24 cellular contexts compared by ENCODE assay signal in the genomic region with DNA sequence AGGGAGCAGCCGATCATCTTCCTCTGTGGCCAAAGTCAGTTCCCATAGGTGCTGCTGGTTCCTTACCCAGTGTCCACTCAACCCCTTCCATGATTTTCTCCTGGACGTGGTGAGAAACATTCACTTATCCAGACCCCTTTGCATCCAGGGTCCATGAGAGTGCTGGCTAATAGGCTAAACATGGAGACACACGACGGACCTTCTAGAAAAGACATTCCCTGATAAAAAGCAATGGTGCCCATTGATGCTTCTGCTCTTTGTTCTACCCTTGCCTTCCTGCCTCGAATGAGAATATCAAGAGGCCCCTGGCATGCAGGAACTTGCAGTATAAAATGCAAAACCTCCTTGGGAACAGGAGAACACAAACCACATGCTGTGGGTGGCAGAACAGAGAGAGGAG. TPM values are rescaled to one million over a fixed set of nuclear protein-coding genes. Genes with fewer than 3 reads are reported as not detected.
DNase-seq lines count a peak whose midpoint lies in the region; ATAC-seq, FAIRE-seq and TF ChIP-seq lines count a peak whose summit lies in the region.
"Had no signal": no experiment of that assay in that cellular context is flagged by ENCODE, and none has a peak within 500 bp of the region (broad histone marks: within the 10 kb centered on the region; RNA-seq: fewer than 3 reads in every experiment).

No MANE protein-coding gene starts in this region.

- CTCF ChIA-PET in HepG2 (lab: Yijun Ruan, JAX; ENCODE audit: low intra/inter-chr PET ratio, low total read pairs): no interaction called here
- CTCF ChIA-PET in activated naive CD4-positive, alpha-beta T cell treated with anti-CD3 and anti-CD28 coated beads, Interleukin-2, amount 10 ng/mL, durations not matched to agents 7 days and 5 days (lab: Charles Lee): no interaction called here

- peak overlapping the region; percentile 50 for H3K27ac Mint-ChIP-seq in neural crest cell (ENCODE audit: unreplicated experiment)
- no peak overlapping the region for H3K27ac Mint-ChIP-seq in activated naive CD4-positive, alpha-beta T cell treated with anti-CD3 and anti-CD28 coated beads, Interleukin-2, amount 10 ng/mL, durations not matched to agents 7 days and 5 days
- H3K27ac Mint-ChIP-seq: B cell; CD4-positive, CD25-positive, alpha-beta regulatory T cell; CD8-positive, alpha-beta T cell had no signal

- no peaks in the 10 kb centered on the region for H3K79me2 ChIP-seq in HepG2 (ENCODE audit: insufficient read depth, low read length)

- peaks cover 2 to 10% of the 10 kb centered on the region in 2 experiments; a peak in 4 of 5 replicates for H3K27me3 ChIP-seq in HepG2 (ENCODE audit: control insufficient read depth in 1 of 2, insufficient read depth in 2 of 2, low read length in 2 of 2)
- H3K27me3 ChIP-seq in right lobe of liver: no peaks in the 10 kb centered on the region
- H3K27me3 ChIP-seq: BLaER1 had no signal

- intact Hi-C loops in HepG2 (cut with micrococcal nuclease; ENCODE audit: unreplicated experiment): no loop called here
- intact Hi-C loops in right lobe of liver (cut with DNase I): no loop called here

- H3K4me1 ChIP-seq in HepG2 (ENCODE audit: insufficient read depth, low read length) (peaks cover 13% of the 10 kb centered on the region), right lobe of liver (no peaks in the 10 kb centered on the region)

- BruUV-seq in HepG2 (replicated peaks; lab: Mats Ljungman, UMichigan): no TSS peak

- peaks cover 3% of the 10 kb centered on the region for H3K9me3 Mint-ChIP-seq in neural crest cell
- no peaks in the 10 kb centered on the region for H3K9me3 Mint-ChIP-seq in activated naive CD4-positive, alpha-beta T cell treated with anti-CD3 and anti-CD28 coated beads, Interleukin-2, amount 10 ng/mL, durations not matched to agents 7 days and 5 days
- H3K9me3 Mint-ChIP-seq: CD8-positive, alpha-beta T cell had no signal

- peaks cover 16% of the 10 kb centered on the region for H3K4me1 Mint-ChIP-seq in neural crest cell
- no peaks in the 10 kb centered on the region for H3K4me1 Mint-ChIP-seq in activated naive CD4-positive, alpha-beta T cell treated with anti-CD3 and anti-CD28 coated beads, Interleukin-2, amount 10 ng/mL, durations not matched to agents 7 days and 5 days
- H3K4me1 Mint-ChIP-seq: B cell; CD4-positive, CD25-positive, alpha-beta regulatory T cell had no signal

- DNase-seq in DMS79 treated with DMSO at 0.1 percent for 48 hours (lab: John Stamatoyannopoulos, UW) (peak; percentile 1), DMS79 (lab: John Stamatoyannopoulos, UW) (no peak), HepG2 (ENCODE audit: low spot score) (no peak), right lobe of liver (no peak), neural crest cell (ENCODE audit: low read depth, low spot score) (no peak)
- DNase-seq in activated naive CD4-positive, alpha-beta T cell treated with anti-CD3 and anti-CD28 coated beads, Interleukin-2, amount 10 ng/mL, durations not matched to agents 7 days and 5 days: no peak
- DNase-seq: Caco-2; CD4-positive, CD25-positive, alpha-beta regulatory T cell; CD8-positive, alpha-beta T cell; DMS153; GF-D8; H7; HCEC 1CT had no signal

- TF ChIP-seq CTCF in HepG2 (CRISPR knock-in tag; IDR thresholded peaks at IDR 0.05) (no peak), right lobe of liver (IDR thresholded peaks at IDR 0.05) (no peak), neural crest cell (conservative IDR thresholded peaks at IDR 0.05) (no peak)

- POLR2A ChIA-PET in HepG2 (lab: Yijun Ruan, JAX): no interaction called here

- no peak overlapping the region for H3K4me2 ChIP-seq in HepG2 (ENCODE audit: low read depth, low read length)
- H3K4me2 ChIP-seq: BLaER1 had no signal

- H3K36me3 ChIP-seq in HepG2 (replicated peaks in 1 of 2; ENCODE audit: control insufficient read depth in 1 of 2, insufficient read depth in 2 of 2, low read length in 2 of 2) (no peaks in the 10 kb centered on the region), right lobe of liver (no peaks in the 10 kb centered on the region)
- H3K36me3 ChIP-seq: BLaER1 had no signal

- H3K4me3 Mint-ChIP-seq in neural crest cell: no peak overlapping the region
- no peak overlapping the region for H3K4me3 Mint-ChIP-seq in activated naive CD4-positive, alpha-beta T cell treated with anti-CD3 and anti-CD28 coated beads, Interleukin-2, amount 10 ng/mL, durations not matched to agents 7 days and 5 days
- H3K4me3 Mint-ChIP-seq: B cell; CD4-positive, CD25-positive, alpha-beta regulatory T cell; CD8-positive, alpha-beta T cell had no signal

- in situ Hi-C loops in HepG2 (cut with HindIII; ENCODE audit: extremely low pct_ligation_motif_present, low pct_unique_long_range_greater_than_20kb): no loop called here

- H3K36me3 Mint-ChIP-seq in neural crest cell (ENCODE audit: low read depth): no peaks in the 10 kb centered on the region
- H3K36me3 Mint-ChIP-seq in activated naive CD4-positive, alpha-beta T cell treated with anti-CD3 and anti-CD28 coated beads, Interleukin-2, amount 10 ng/mL, durations not matched to agents 7 days and 5 days: no peaks in the 10 kb centered on the region
- H3K36me3 Mint-ChIP-seq: CD4-positive, CD25-positive, alpha-beta regulatory T cell; CD8-positive, alpha-beta T cell had no signal

- TF ChIP-seq RAD21 in HepG2 (CRISPR knock-in tag; IDR thresholded peaks at IDR 0.05): no peak

- H3K9ac ChIP-seq in HepG2 (ENCODE audit: insufficient read depth, low read depth, low read length): no peak overlapping the region
- H3K9ac ChIP-seq: BLaER1 had no signal

- no peak for FAIRE-seq in HepG2 (lab: Jason Lieb, UNC)
- FAIRE-seq: A204.1, GM12891, H1 had no signal

- H2AFZ ChIP-seq in HepG2 (ENCODE audit: low read length): no peak overlapping the region

- H3K9me3 ChIP-seq in HepG2 (ENCODE audit: low read length): no peaks in the 10 kb centered on the region
- H3K9me3 ChIP-seq in right lobe of liver: no peaks in the 10 kb centered on the region
- H3K9me3 ChIP-seq: BLaER1, Caco-2 had no signal

- H3K4me3 ChIP-seq in HepG2 (replicated peaks in 1 of 3; ENCODE audit: insufficient read depth in 1 of 3, low read depth in 2 of 3, low read length in 3 of 3) (no peak overlapping the region), right lobe of liver (no peak overlapping the region)
- H3K4me3 ChIP-seq: BLaER1 had no signal

- H4K20me1 ChIP-seq in HepG2 (ENCODE audit: insufficient read depth, low read length): no peaks in the 10 kb centered on the region
- H4K20me1 ChIP-seq: BLaER1 had no signal

- WGBS in HepG2 (ENCODE audit: low lambda C conversion rate): 22% methylated on average over 5 of the region's 5 CpGs
- WGBS in right lobe of liver (ENCODE audit: insufficient coverage, low coverage, low lambda C conversion rate, missing lambda C conversion rate): 83% methylated on average over 3 of the region's 5 CpGs

- no peak for ATAC-seq in HepG2
- ATAC-seq in right lobe of liver: no peak
- no peak for ATAC-seq in HG03439 (IDR thresholded peaks at IDR 0.05; ENCODE audit: unreplicated experiment)
- no peak for ATAC-seq in SK-N-SH treated with all-trans-retinoic acid at 6 μM for 48 hours
- ATAC-seq: CD8-positive, alpha-beta T cell had no signal

- no peaks in the 10 kb centered on the region for H3K27me3 Mint-ChIP-seq in neural crest cell (ENCODE audit: low read depth)
- peaks cover 10% of the 10 kb centered on the region for H3K27me3 Mint-ChIP-seq in activated naive CD4-positive, alpha-beta T cell treated with anti-CD3 and anti-CD28 coated beads, Interleukin-2, amount 10 ng/mL, durations not matched to agents 7 days and 5 days

- TF ChIP-seq POLR2A in HepG2 (IDR thresholded peaks at IDR 0.05; ENCODE audit: insufficient read depth in 1 of 2, low read depth in 2 of 2, low read length in 2 of 2) (no peak), right lobe of liver (IDR thresholded peaks at IDR 0.05) (no peak)

- TF ChIP-seq EP300 in HepG2 (IDR thresholded peaks at IDR 0.05; ENCODE audit: low read depth in 2 of 2, low read length in 2 of 2): no peak
- no peak for TF ChIP-seq EP300 in HepG2 (CRISPR knock-in tag; IDR thresholded peaks at IDR 0.05; ENCODE audit: borderline replicate concordance)

- H3K27ac ChIP-seq in HepG2 (ENCODE audit: extremely low read length, insufficient read depth, low read length): no peak overlapping the region
- no peak overlapping the region for H3K27ac ChIP-seq in right lobe of liver
- H3K27ac ChIP-seq: 22Rv1, BLaER1, C4-2B had no signal

RNA-seq across cellular contexts. Expression of a gene that starts 2.3 kb away (rescaled TPM):
- not detected in 2 replicates for total RNA-seq in HepG2 (2016; rRNA removed; fragmentation: Illumina TruSeq; extraction: Trizol)
- total RNA-seq in HepG2 (2016; cell fraction: cytosol; rRNA removed; fragmentation: Illumina TruSeq; extraction: Trizol; ENCODE audit: low read depth): not detected in 2 replicates
- not detected in 2 replicates for total RNA-seq in HepG2 (2016; cell fraction: insoluble cytoplasmic fraction; rRNA removed; fragmentation: Illumina TruSeq; extraction: Trizol)
- not detected in 2 replicates for total RNA-seq in HepG2 (2016; cell fraction: membrane; rRNA removed; fragmentation: Illumina TruSeq; extraction: Trizol)
- total RNA-seq in HepG2 (2016; cell fraction: nucleus; rRNA removed; fragmentation: Illumina TruSeq; extraction: Trizol): not detected in 2 replicates
- 0.16 and 0.25 TPM in 2 replicates for polyA plus RNA-seq in HepG2 (2011; rRNA removed)
- polyA plus RNA-seq in HepG2 (2011; cell fraction: cytosol; rRNA removed): 0.08 TPM in 1 of 2 replicates, not detected in the other
- polyA plus RNA-seq in HepG2 (2011; cell fraction: nucleus; rRNA removed): 0.12 and 0.16 TPM in 2 replicates
- polyA plus RNA-seq in HepG2 (2012): 0.39 and 0.84 TPM in 2 replicates
- polyA plus RNA-seq in HepG2 (2016; cell fraction: cytosol; fragmentation: Illumina TruSeq; extraction: Trizol; ENCODE audit: low read depth): not detected in 2 replicates
- polyA plus RNA-seq in HepG2 (2016; cell fraction: insoluble cytoplasmic fraction; fragmentation: Illumina TruSeq; extraction: Trizol; ENCODE audit: low read depth): not detected in 2 replicates
- polyA plus RNA-seq in HepG2 (2016; cell fraction: membrane; fragmentation: Illumina TruSeq; extraction: Trizol; ENCODE audit: low read depth): not detected in 2 replicates
- polyA plus RNA-seq in HepG2 (2016; cell fraction: nucleus; fragmentation: Illumina TruSeq; extraction: Trizol; ENCODE audit: insufficient read depth, low read depth): not detected in 2 replicates
- not detected in 2 replicates for polyA minus RNA-seq in HepG2 (2011; rRNA and poly(A)+ RNA removed; ENCODE audit: low replicate concordance)
- polyA minus RNA-seq in HepG2 (2011; cell fraction: cytosol; rRNA and poly(A)+ RNA removed): not detected in 2 replicates
- polyA minus RNA-seq in HepG2 (2011; cell fraction: nucleus; rRNA and poly(A)+ RNA removed): 0.64 and 1.2 TPM in 2 replicates
- 1 to 10 TPM in 1 of 6 experiments, under 1 TPM in 3, not detected in 2; 0.20 to 1.3 (median 0.69) TPM for total RNA-seq in right lobe of liver
- 0.25 and 0.68 TPM in 2 replicates for total RNA-seq in neural crest cell
- total RNA-seq: Caco-2; CD4-positive, CD25-positive, alpha-beta regulatory T cell; CD8-positive, alpha-beta T cell; Daoy; G401; H1 had no signal

RNA-seq across cellular contexts. Expression of a gene that starts 51.2 kb away (rescaled TPM):
- total RNA-seq in HepG2 (2016; rRNA removed; fragmentation: Illumina TruSeq; extraction: Trizol) (70.4 and 85.8 TPM in 2 replicates), right lobe of liver (10 to 100 TPM; 14.0 to 27.4 (median 20.9) TPM), neural crest cell (32.9 and 38.6 TPM in 2 replicates)
- total RNA-seq in HepG2 (2016; cell fraction: cytosol; rRNA removed; fragmentation: Illumina TruSeq; extraction: Trizol; ENCODE audit: low read depth): 16.4 and 18.5 TPM in 2 replicates
- 72.4 and 82.8 TPM in 2 replicates for total RNA-seq in HepG2 (2016; cell fraction: insoluble cytoplasmic fraction; rRNA removed; fragmentation: Illumina TruSeq; extraction: Trizol)
- total RNA-seq in HepG2 (2016; cell fraction: membrane; rRNA removed; fragmentation: Illumina TruSeq; extraction: Trizol): 22.6 and 30.6 TPM in 2 replicates
- 19.6 and 33.1 TPM in 2 replicates for total RNA-seq in HepG2 (2016; cell fraction: nucleus; rRNA removed; fragmentation: Illumina TruSeq; extraction: Trizol)
- polyA plus RNA-seq in HepG2 (2011; rRNA removed): 53.5 and 53.9 TPM in 2 replicates
- polyA plus RNA-seq in HepG2 (2011; cell fraction: cytosol; rRNA removed): 62.7 and 64.9 TPM in 2 replicates
- polyA plus RNA-seq in HepG2 (2011; cell fraction: nucleus; rRNA removed): 24.6 and 28.0 TPM in 2 replicates
- 50.9 and 51.9 TPM in 2 replicates for polyA plus RNA-seq in HepG2 (2012)
- polyA plus RNA-seq in HepG2 (2016; cell fraction: cytosol; fragmentation: Illumina TruSeq; extraction: Trizol; ENCODE audit: low read depth): 11.7 and 13.3 TPM in 2 replicates
- 83.5 and 86.0 TPM in 2 replicates for polyA plus RNA-seq in HepG2 (2016; cell fraction: insoluble cytoplasmic fraction; fragmentation: Illumina TruSeq; extraction: Trizol; ENCODE audit: low read depth)
- polyA plus RNA-seq in HepG2 (2016; cell fraction: membrane; fragmentation: Illumina TruSeq; extraction: Trizol; ENCODE audit: low read depth): 23.4 and 24.0 TPM in 2 replicates
- polyA plus RNA-seq in HepG2 (2016; cell fraction: nucleus; fragmentation: Illumina TruSeq; extraction: Trizol; ENCODE audit: insufficient read depth, low read depth): 45.2 and 55.4 TPM in 2 replicates
- 26.5 and 26.6 TPM in 2 replicates for polyA minus RNA-seq in HepG2 (2011; rRNA and poly(A)+ RNA removed; ENCODE audit: low replicate concordance)
- 21.1 and 23.4 TPM in 2 replicates for polyA minus RNA-seq in HepG2 (2011; cell fraction: cytosol; rRNA and poly(A)+ RNA removed)
- polyA minus RNA-seq in HepG2 (2011; cell fraction: nucleus; rRNA and poly(A)+ RNA removed): 14.0 and 17.6 TPM in 2 replicates
